8 cellular contexts compared by ENCODE assay signal in the genomic region with DNA sequence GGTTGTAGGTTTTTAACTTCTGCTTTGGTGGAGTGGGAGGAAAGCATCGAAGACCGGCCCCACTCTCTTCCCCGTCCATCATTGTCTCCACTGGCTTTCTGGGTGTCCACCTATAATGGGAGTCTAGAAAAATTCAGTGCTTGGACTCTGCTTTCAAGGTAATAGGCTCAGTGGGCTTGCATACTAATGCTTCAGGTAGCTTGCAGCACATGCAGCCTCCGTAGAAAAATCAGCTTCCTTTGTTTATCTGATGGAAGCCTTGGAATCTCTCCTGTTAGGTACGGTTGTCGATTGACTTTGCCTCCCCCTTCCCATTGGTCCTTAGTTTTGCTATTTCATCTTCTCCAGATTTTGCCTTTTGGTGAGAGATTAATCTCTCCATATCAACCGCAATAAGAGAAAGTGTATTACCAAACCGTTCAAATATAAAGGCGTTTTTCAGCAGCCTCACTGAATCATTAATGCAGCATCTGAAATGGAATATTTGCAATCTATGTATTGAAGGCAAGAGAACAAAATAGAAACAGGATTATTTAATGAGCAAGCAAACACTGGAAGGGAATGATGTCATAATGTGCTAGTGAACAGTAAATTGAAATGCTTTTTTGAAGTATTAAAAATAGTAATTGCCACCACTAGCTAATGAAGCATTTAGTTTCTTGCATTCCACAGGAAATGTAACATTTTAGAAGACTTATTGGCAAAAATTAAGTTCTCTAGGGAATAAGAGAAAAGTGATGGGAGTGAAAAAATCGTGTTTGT. TPM values are rescaled to one million over a fixed set of nuclear protein-coding genes. Genes with fewer than 3 reads are reported as not detected.
DNase-seq lines count a peak whose midpoint lies in the region; ATAC-seq, FAIRE-seq and TF ChIP-seq lines count a peak whose summit lies in the region.

No MANE protein-coding gene starts in this region.

- peak overlapping the region; percentile 87 for H3K9ac ChIP-seq in KMS-11
- H3K9ac ChIP-seq in K562 (ENCODE audit: insufficient read depth in 1 of 2, low read depth in 2 of 2, low read length in 2 of 2) = peak overlapping the region; percentile 90 to 98

- H3K79me2 ChIP-seq in KMS-11 (ENCODE audit: insufficient read depth, low read depth) (peaks cover 54% of the 10 kb centered on the region), K562 (ENCODE audit: control insufficient read depth, insufficient read depth, low read length) (peaks cover 64% of the 10 kb centered on the region)

- H3K36me3 ChIP-seq in KMS-11 (ENCODE audit: insufficient read depth) (no peaks in the 10 kb centered on the region), K562 (ENCODE audit: control insufficient read depth, insufficient read depth, low read length) (peaks cover 20% of the 10 kb centered on the region; the same call in 1 of the 3 replicates), lower lobe of right lung (no peaks in the 10 kb centered on the region), urinary bladder (ENCODE audit: insufficient read depth) (no peaks in the 10 kb centered on the region)

- TF ChIP-seq CTCF in GM12864 (IDR thresholded peaks at IDR 0.05; ENCODE audit: low read depth, low read length, missing control alignments) = no peak
- no peak for TF ChIP-seq CTCF in KMS-11 (conservative IDR thresholded peaks at IDR 0.05; ENCODE audit: low read depth, low read length)
- no peak for TF ChIP-seq CTCF in K562 (IDR thresholded peaks at IDR 0.05 in 2 of 3, conservative IDR thresholded peaks at IDR 0.05 in 1 of 3; ENCODE audit: insufficient read depth in 2 of 3, low read depth in 1 of 3, low read length in 3 of 3)
- TF ChIP-seq CTCF in lower lobe of right lung (IDR thresholded peaks at IDR 0.05) = no peak

- H3K27ac ChIP-seq in KMS-11 (peak overlapping the region; percentile 71; the same call in 1 of the 2 replicates), K562 (ENCODE audit: extremely low read depth, low read depth, low read length) (peak overlapping the region; percentile 98), lower lobe of right lung (peak overlapping the region; percentile 98), urinary bladder (ENCODE audit: low read depth) (peak overlapping the region; percentile 94)

- DNase-seq in GM12864 (ENCODE audit: low read depth) (no peak), K562 (ENCODE audit: extremely low read depth in 1 of 4, low spot score in 3 of 4) (peak in 3 of 4 experiments; percentile 23 to 37 (median 29)), lower lobe of right lung (no peak), AML-193 (lab: John Stamatoyannopoulos, UW) (no peak)
- no peak for DNase-seq in activated CD8-positive, alpha-beta memory T cell treated with anti-CD3 and anti-CD28 coated beads, Interleukin-2, amount 50 U/mL, for 4 hours

- intact Hi-C loops in K562 (cut with micrococcal nuclease) (loop anchor here (5.0 to 10.0 kb wide), 4 partner anchors 46 to 569 kb away; partner anchors contain the start of gene NT5C3A), lower lobe of right lung (cut with DNase I) (no loop called here)

- ATAC-seq in K562 (peak; percentile 7; the same call in 2 of the 3 replicates), lower lobe of right lung (no peak), GM18520 (IDR thresholded peaks at IDR 0.05; ENCODE audit: unreplicated experiment) (no peak)

- CTCF ChIA-PET in K562 (lab: Yijun Ruan, JAX; ENCODE audit: low intra/inter-chr PET ratio) = no interaction called here

- TF ChIP-seq EP300 in K562 (IDR thresholded peaks at IDR 0.05; ENCODE audit: low read length) = no peak

- H4K20me1 ChIP-seq in KMS-11 (ENCODE audit: insufficient read depth) (no peaks in the 10 kb centered on the region), K562 (replicated peaks; ENCODE audit: control insufficient read depth, insufficient read depth, low read length) (0 out of 2 replicates have a peak, but pooled peaks cover 3% of the 10 kb centered on the region)

- H3K9me3 ChIP-seq in K562 (replicated peaks; ENCODE audit: control insufficient read depth, insufficient read depth, low read depth, low read length) (no peaks in the 10 kb centered on the region; the same call in 1 of the 2 replicates), lower lobe of right lung (no peaks in the 10 kb centered on the region)

- no peak for TF ChIP-seq RAD21 in K562 (CRISPR knock-in tag; conservative IDR thresholded peaks at IDR 0.05 in 1 of 2, IDR thresholded peaks at IDR 0.05 in 1 of 2)

- in situ Hi-C loops in K562 (cut with MboI) = no loop called here

- TSS peak; percentile 64 for BruUV-seq in K562 (replicated peaks; lab: Mats Ljungman, UMichigan)

- no peaks in the 10 kb centered on the region for H3K9me1 ChIP-seq in K562 (ENCODE audit: control insufficient read depth, insufficient read depth, low read length)

- H2AFZ ChIP-seq in KMS-11 (ENCODE audit: low read depth) (peak overlapping the region; percentile 85), K562 (ENCODE audit: low read depth, low read length) (peak overlapping the region; percentile 86)

- H3K4me3 ChIP-seq in GM12864 (ENCODE audit: low read depth, low read length) (peak overlapping the region; percentile 77), KMS-11 (IDR thresholded peaks at IDR 0.05; ENCODE audit: insufficient read depth, low read depth, low read length) (no peak overlapping the region), K562 (peak overlapping the region; percentile 57), lower lobe of right lung (peak overlapping the region; percentile 92), urinary bladder (ENCODE audit: low read depth, low read length) (peak overlapping the region; percentile 94)

- H3K4me1 ChIP-seq in KMS-11 (ENCODE audit: low read depth, poor library complexity, severe bottlenecking) = peaks cover 26% of the 10 kb centered on the region
- H3K4me1 ChIP-seq in K562 (replicated peaks in 1 of 2; ENCODE audit: control insufficient read depth in 2 of 2, insufficient read depth in 2 of 2, low read length in 2 of 2) = peaks cover 3 to 11% of the 10 kb centered on the region in 2 experiments; a peak in 4 of 5 replicates
- H3K4me1 ChIP-seq in lower lobe of right lung = peaks cover 31% of the 10 kb centered on the region
- no peaks in the 10 kb centered on the region for H3K4me1 ChIP-seq in urinary bladder (ENCODE audit: insufficient read depth)

- H3K27me3 ChIP-seq in KMS-11 (ENCODE audit: insufficient read depth, low read depth) (no peaks in the 10 kb centered on the region), K562 (ENCODE audit: control insufficient read depth in 2 of 2, insufficient read depth in 2 of 2, low read length in 2 of 2) (no peaks in the 10 kb centered on the region), lower lobe of right lung (ENCODE audit: low read depth) (no peaks in the 10 kb centered on the region)

- POLR2A ChIA-PET in K562 (lab: Yijun Ruan, JAX) = interaction anchor here (0.7 to 2.5 kb wide), 6 partner anchors 9 to 516 kb away, joined by 3 to 23 read pairs (median 3); no protein-coding TSS in a partner anchor

- TF ChIP-seq POLR2A in K562 (conservative IDR thresholded peaks at IDR 0.05) = no peak

- peak overlapping the region; percentile 73 for H3K4me2 ChIP-seq in KMS-11
- peak overlapping the region; percentile 85 for H3K4me2 ChIP-seq in K562 (ENCODE audit: insufficient read depth, low read length)

- FAIRE-seq in K562 (lab: Jason Lieb, UNC) = peak; percentile 69

- WGBS in K562 (ENCODE audit: insufficient coverage, low coverage, missing lambda C conversion rate) = 2% methylated on average over 10 of the region's 10 CpGs
- WGBS in urinary bladder = 7% methylated on average over 10 of the region's 10 CpGs

TF ChIP-seq in K562, 482 proteins besides CTCF, POLR2A, EP300 and RAD21 (continues in another document):
- TF ChIP-seq ZEB2 (IDR thresholded peaks at IDR 0.05) = 0 out of 2 replicates have a peak, but pooled peaks have one; percentile 20

RNA-seq across cellular contexts. Expression of gene AVL9, which starts 0.9 kb away (rescaled TPM):
- total RNA-seq in K562 (2011; cell fraction: chromatin; rRNA removed; ENCODE audit: low replicate concordance) = 75.7 and 129 TPM in 2 replicates
- total RNA-seq in K562 (2011; cell fraction: nucleolus; rRNA removed) = 28.3 and 31.5 TPM in 2 replicates
- 48.5 and 80.2 TPM in 2 replicates for total RNA-seq in K562 (2011; cell fraction: nucleoplasm; rRNA removed)
- total RNA-seq in K562 (2014; rRNA removed) (31.0 and 33.4 TPM in 2 replicates), K562 (2014; rRNA removed; fragmentation: Illumina TruSeq; extraction: Trizol) (39.7 and 53.2 TPM in 2 replicates), K562 (2015; rRNA removed; fragmentation: Illumina TruSeq; extraction: Trizol) (27.0 and 30.1 TPM in 2 replicates), K562 (2021) (51.7 and 66.2 TPM in 2 replicates), lower lobe of right lung (37.8 TPM), urinary bladder (33.5 TPM)
- polyA plus RNA-seq in K562 (2011; rRNA removed) (37.0 and 39.6 TPM in 2 replicates), K562 (2014; fragmentation: Illumina TruSeq; extraction: Trizol) (28.4 and 31.2 TPM in 2 replicates), K562 (2014; fragmentation: Nextera tagmentation; extraction: Ambion mirVana) (1 to 10 TPM; 6.4 to 8.7 TPM), K562 (2014; rRNA removed) (19.2 and 19.3 TPM in 2 replicates), urinary bladder (14.2 TPM)
- 17.0 and 22.4 TPM in 2 replicates for polyA plus RNA-seq in K562 (2011; cell fraction: cytosol; rRNA removed)
- polyA plus RNA-seq in K562 (2011; cell fraction: nucleus; rRNA removed) = 37.9 and 38.1 TPM in 2 replicates
- polyA plus RNA-seq in K562 (2012) = 26.3 and 34.7 TPM in 2 replicates
- polyA minus RNA-seq in K562 (2011; rRNA and poly(A)+ RNA removed) = 39.1 and 60.7 TPM in 2 replicates
- polyA minus RNA-seq in K562 (2011; cell fraction: cytosol; rRNA and poly(A)+ RNA removed) = 17.6 and 29.5 TPM in 2 replicates
- 19.1 and 32.4 TPM in 2 replicates for polyA minus RNA-seq in K562 (2011; cell fraction: nucleus; rRNA and poly(A)+ RNA removed)

RNA-seq across cellular contexts. Expression of gene LSM5, which starts 6.1 kb away (rescaled TPM):
- total RNA-seq in K562 (2011; cell fraction: chromatin; rRNA removed; ENCODE audit: low replicate concordance) = 16.0 and 52.2 TPM in 2 replicates
- total RNA-seq in K562 (2011; cell fraction: nucleolus; rRNA removed) = 18.8 and 22.8 TPM in 2 replicates
- total RNA-seq in K562 (2011; cell fraction: nucleoplasm; rRNA removed) = 52.5 and 85.3 TPM in 2 replicates
- total RNA-seq in K562 (2014; rRNA removed) = 36.3 and 45.8 TPM in 2 replicates
- total RNA-seq in K562 (2014; rRNA removed; fragmentation: Illumina TruSeq; extraction: Trizol) = 232 and 260 TPM in 2 replicates
- total RNA-seq in K562 (2015; rRNA removed; fragmentation: Illumina TruSeq; extraction: Trizol) = 92.9 and 111 TPM in 2 replicates
- 124 and 142 TPM in 2 replicates for total RNA-seq in K562 (2021)
- polyA plus RNA-seq in K562 (2011; rRNA removed) = 79.9 and 153 TPM in 2 replicates
- polyA plus RNA-seq in K562 (2011; cell fraction: cytosol; rRNA removed) = 7.1 and 54.4 TPM in 2 replicates
- 25.4 and 34.2 TPM in 2 replicates for polyA plus RNA-seq in K562 (2011; cell fraction: nucleus; rRNA removed)
- 136 and 164 TPM in 2 replicates for polyA plus RNA-seq in K562 (2012)
- polyA plus RNA-seq in K562 (2014; fragmentation: Illumina TruSeq; extraction: Trizol) = 202 and 243 TPM in 2 replicates
- 100 to 1,000 TPM; 513 to 620 TPM for polyA plus RNA-seq in K562 (2014; fragmentation: Nextera tagmentation; extraction: Ambion mirVana)
- polyA plus RNA-seq in K562 (2014; rRNA removed) = 165 and 186 TPM in 2 replicates
- 45.4 and 47.6 TPM in 2 replicates for polyA minus RNA-seq in K562 (2011; rRNA and poly(A)+ RNA removed)
- polyA minus RNA-seq in K562 (2011; cell fraction: cytosol; rRNA and poly(A)+ RNA removed) = 11.6 and 15.8 TPM in 2 replicates
- 24.8 and 33.9 TPM in 2 replicates for polyA minus RNA-seq in K562 (2011; cell fraction: nucleus; rRNA and poly(A)+ RNA removed)
- total RNA-seq in lower lobe of right lung = 27.1 TPM
- 34.1 TPM for total RNA-seq in urinary bladder
- polyA plus RNA-seq in urinary bladder = 44.1 TPM

Comparison
In these comparisons a context has a peak if more than half of its experiments do, and no peak if none do; other contexts are left out.
1. DNase-seq: peak in K562 (3 of 4); none in GM12864 (single experiment), lower lobe of right lung (single experiment), activated CD8-positive, alpha-beta memory T cell treated with anti-CD3 and anti-CD28 coated beads, Interleukin-2, amount 50 U/mL, for 4 hours (single experiment) and AML-193 (0 of 2).
2. Peak in every context shown above with its lines, with median percentiles within 50 percentile points of each other: H3K27ac ChIP-seq.